Comparison of ENCODE assay signal across 8 cellular contexts in genomic region chrX:15158736-15159406, GRCh38.
DNase-seq lines count a peak whose midpoint lies in the region; ATAC-seq and TF ChIP-seq lines count a peak whose summit lies in the region.

No MANE protein-coding gene starts in this region.

- dilution Hi-C loops in mammary epithelial cell (cut with HindIII; ENCODE audit: low sequenced_read_pairs) = no loop called here

- no peak for TF ChIP-seq POLR2A in right lobe of liver (IDR thresholded peaks at IDR 0.05)

- ATAC-seq in GM21447 (IDR thresholded peaks at IDR 0.05; ENCODE audit: unreplicated experiment) (peak; percentile 81), HG03521 (IDR thresholded peaks at IDR 0.05; ENCODE audit: unreplicated experiment) (peak; percentile 52), right lobe of liver (no peak)

- H3K4me2 ChIP-seq in mammary epithelial cell (ENCODE audit: insufficient read depth, low read depth, low read length) = no peak overlapping the region

- H3K4me1 ChIP-seq in mammary epithelial cell (ENCODE audit: insufficient read depth, low read length) (no peaks in the 10 kb centered on the region), right lobe of liver (no peaks in the 10 kb centered on the region)

- TF ChIP-seq CTCF in GM13977 (IDR thresholded peaks at IDR 0.05; ENCODE audit: extremely low read depth, insufficient read depth, missing control alignments) (no peak), mammary epithelial cell (conservative IDR thresholded peaks at IDR 0.05 in 1 of 2, IDR thresholded peaks at IDR 0.05 in 1 of 2; ENCODE audit: extremely low read depth in 1 of 2, insufficient read depth in 1 of 2, low read depth in 1 of 2, low read length in 2 of 2) (no peak), coronary artery (IDR thresholded peaks at IDR 0.05) (no peak), right lobe of liver (IDR thresholded peaks at IDR 0.05) (no peak)

- H3K27me3 ChIP-seq in mammary epithelial cell (ENCODE audit: insufficient read depth, low read length) (peaks cover 5% of the 10 kb centered on the region), right lobe of liver (no peaks in the 10 kb centered on the region)

- H3K4me3 ChIP-seq in mammary epithelial cell (replicated peaks in 1 of 3; ENCODE audit: insufficient read depth in 1 of 3, low read depth in 2 of 3, low read length in 3 of 3) = no peak overlapping the region
- no peak overlapping the region for H3K4me3 ChIP-seq in coronary artery
- no peak overlapping the region for H3K4me3 ChIP-seq in right lobe of liver

- no peaks in the 10 kb centered on the region for H3K79me2 ChIP-seq in mammary epithelial cell (ENCODE audit: insufficient read depth, low read length)

- H3K9ac ChIP-seq in mammary epithelial cell (ENCODE audit: insufficient read depth, low read length) = no peak overlapping the region

- DNase-seq in GM13977 (ENCODE audit: low spot score) (peak; percentile 7), mammary epithelial cell (peak; percentile 72), coronary artery (ENCODE audit: low spot score) (no peak), amniotic stem cell (lab: John Stamatoyannopoulos, UW) (no peak), right lobe of liver (no peak), NCI-H748 (lab: John Stamatoyannopoulos, UW; ENCODE audit: unreplicated experiment) (no peak)

- BruUV-seq in mammary epithelial cell (replicated peaks; lab: Mats Ljungman, UMichigan) = no TSS peak

- intact Hi-C loops in mammary epithelial cell (cut with micrococcal nuclease) (no loop called here), right lobe of liver (cut with DNase I) (no loop called here)

- H4K20me1 ChIP-seq in mammary epithelial cell (ENCODE audit: insufficient read depth, low read length) = no peaks in the 10 kb centered on the region

- no peaks in the 10 kb centered on the region for H3K9me3 ChIP-seq in mammary epithelial cell (replicated peaks; ENCODE audit: insufficient read depth, low read length)
- H3K9me3 ChIP-seq in right lobe of liver = no peaks in the 10 kb centered on the region

- CTCF ChIA-PET in mammary epithelial cell (lab: Charles Lee; ENCODE audit: low non-redundant PET) = no interaction called here

- H3K27ac ChIP-seq in mammary epithelial cell (ENCODE audit: insufficient read depth, low read depth, low read length) (no peak overlapping the region), coronary artery (no peak overlapping the region), right lobe of liver (no peak overlapping the region)

- in situ Hi-C loops in GM13977 (cut with MboI; ENCODE audit: low pct_unique_long_range_greater_than_20kb, low sequenced_read_pairs, unreplicated experiment) = no loop called here
- in situ Hi-C loops in mammary epithelial cell (cut with MboI; ENCODE audit: low sequenced_read_pairs in 2 of 2) = no loop called here

- H2AFZ ChIP-seq in mammary epithelial cell (ENCODE audit: low read depth, low read length) = peak overlapping the region; percentile 7

- WGBS in mammary epithelial cell (ENCODE audit: low coverage, missing lambda C conversion rate) = 64% methylated on average over 7 of the region's 7 CpGs
- WGBS in right lobe of liver (ENCODE audit: insufficient coverage, low coverage, low lambda C conversion rate, missing lambda C conversion rate) = 63% methylated on average over 6 of the region's 7 CpGs

- H3K36me3 ChIP-seq in mammary epithelial cell (ENCODE audit: insufficient read depth, low read length) = no peaks in the 10 kb centered on the region
- H3K36me3 ChIP-seq in right lobe of liver = no peaks in the 10 kb centered on the region

Comparison
In these comparisons a context has a peak if more than half of its experiments do, and no peak if none do; other contexts are left out.
1. DNase-seq: peak in GM13977 (single experiment) and mammary epithelial cell (single experiment); none in coronary artery (single experiment), amniotic stem cell (single experiment), right lobe of liver (0 of 3) and NCI-H748 (single experiment).
2. ATAC-seq: peak in GM21447 (single experiment) and HG03521 (single experiment); none in right lobe of liver (0 of 4).